1 cellular context compared by ENCODE assay signal in genomic region chr1:223713546-223714420, GRCh38.
TF ChIP-seq lines count a peak whose summit lies in the region.

No MANE protein-coding gene starts in this region.

TF ChIP-seq in K562, 482 proteins besides CTCF, POLR2A, EP300 and RAD21 (continued from another document):
- TF ChIP-seq ZNF639 (CRISPR knock-in tag; conservative IDR thresholded peaks at IDR 0.05 in 1 of 2, IDR thresholded peaks at IDR 0.05 in 1 of 2) (0 out of 4 replicates have a peak, but pooled peaks of 1 of the 2 experiments have one; percentile 26), PHB (CRISPR knock-in tag; IDR thresholded peaks at IDR 0.05) (no peak), EWSR1 (IDR thresholded peaks at IDR 0.05; ENCODE audit: borderline replicate concordance, low read depth, partially characterized antibody) (no peak), ZNF24 (IDR thresholded peaks at IDR 0.05) (peak; percentile 97), FOXK2 (conservative IDR thresholded peaks at IDR 0.05 in 1 of 2, IDR thresholded peaks at IDR 0.05 in 1 of 2; ENCODE audit: low read depth in 2 of 2) (peak in 1 of 2 experiments; percentile 20; a peak in 1 of 4 replicates), ZEB2 (IDR thresholded peaks at IDR 0.05) (peak; percentile 12; the same call in 1 of the 2 replicates), XRCC5 (IDR thresholded peaks at IDR 0.05; ENCODE audit: low read depth, low read length) (peak; percentile 23; the same call in 1 of the 2 replicates), MYC (IDR thresholded peaks at IDR 0.05; ENCODE audit: low read depth, low read length) (no peak), MYC (CRISPR knock-in tag; IDR thresholded peaks at IDR 0.05; ENCODE audit: borderline replicate concordance, low read depth) (0 out of 2 replicates have a peak, but pooled peaks have one; percentile 21), PHB2 (IDR thresholded peaks at IDR 0.05; ENCODE audit: low read depth) (no peak), HDAC1 (IDR thresholded peaks at IDR 0.05) (peak in 1 of 2 experiments; percentile 65; a peak in 2 of 4 replicates), ZNF592 (IDR thresholded peaks at IDR 0.05) (peak; percentile 64; the same call in 1 of the 2 replicates), BCOR (IDR thresholded peaks at IDR 0.05) (peak; percentile 68; the same call in 1 of the 2 replicates), NFRKB (IDR thresholded peaks at IDR 0.05; ENCODE audit: low read depth) (peak; percentile 49; the same call in 1 of the 2 replicates), MTA1 (IDR thresholded peaks at IDR 0.05; ENCODE audit: borderline replicate concordance) (0 out of 2 replicates have a peak, but pooled peaks have one; percentile 25), CBX3 (IDR thresholded peaks at IDR 0.05; ENCODE audit: borderline replicate concordance in 1 of 2, low read length in 2 of 2) (0 out of 3 replicates have a peak, but pooled peaks of 1 of the 2 experiments have one; percentile 11), ERF (CRISPR knock-in tag; IDR thresholded peaks at IDR 0.05) (0 out of 2 replicates have a peak, but pooled peaks have one; percentile 6), ZFX (CRISPR knock-in tag; IDR thresholded peaks at IDR 0.05) (peak; percentile 56; the same call in 1 of the 2 replicates), MLLT1 (IDR thresholded peaks at IDR 0.05) (peak in 1 of 2 experiments; percentile 13; a peak in 1 of 4 replicates), ZFP36 (IDR thresholded peaks at IDR 0.05; ENCODE audit: low read depth, low read length, partially characterized antibody) (peak; percentile 39), TEAD1 (CRISPR knock-in tag; IDR thresholded peaks at IDR 0.05) (0 out of 4 replicates have a peak, but pooled peaks of 1 of the 2 experiments have one; percentile 6), HDAC3 (IDR thresholded peaks at IDR 0.05; ENCODE audit: borderline replicate concordance, partially characterized antibody) (no peak), RAD51 (IDR thresholded peaks at IDR 0.05; ENCODE audit: borderline replicate concordance, low read depth) (peak; percentile 22; the same call in 1 of the 2 replicates), ZNF512 (tag; IDR thresholded peaks at IDR 0.05) (0 out of 2 replicates have a peak, but pooled peaks have one; percentile 36), ETS1 (conservative IDR thresholded peaks at IDR 0.05; ENCODE audit: control insufficient read depth, low read depth, low read length) (no peak), HDGF (IDR thresholded peaks at IDR 0.05) (peak; percentile 31; the same call in 1 of the 2 replicates), ESRRA (IDR thresholded peaks at IDR 0.05; ENCODE audit: borderline replicate concordance, low read depth) (peak; percentile 45), ATF6 (CRISPR knock-in tag; IDR thresholded peaks at IDR 0.05) (0 out of 2 replicates have a peak, but pooled peaks have one; percentile 6), ZBTB5 (IDR thresholded peaks at IDR 0.05) (no peak)
